18 cellular contexts compared by ENCODE assay signal in genomic region chr3:30549600-30549999, GRCh38. TPM values are rescaled to one million over a fixed set of nuclear protein-coding genes. Genes with fewer than 3 reads are reported as not detected.
DNase-seq lines count a peak whose midpoint lies in the region; ATAC-seq and TF ChIP-seq lines count a peak whose summit lies in the region.
"Had no signal": no experiment of that assay in that cellular context is flagged by ENCODE, and none has a peak within 500 bp of the region (broad histone marks: within the 10 kb centered on the region; RNA-seq: fewer than 3 reads in every experiment).

No MANE protein-coding gene starts in this region.

- peak overlapping the region; percentile 40 for H3K27ac ChIP-seq in mammary epithelial cell (ENCODE audit: insufficient read depth, low read depth, low read length)
- H3K27ac ChIP-seq in mesodermal cell (ENCODE audit: low read depth, low read length, severe bottlenecking) = peak overlapping the region; percentile 46
- H3K27ac ChIP-seq in dorsolateral prefrontal cortex = no peak overlapping the region
- no peak overlapping the region for H3K27ac ChIP-seq in Karpas-422 (ENCODE audit: low read length)

- WGBS in mammary epithelial cell (ENCODE audit: low coverage, missing lambda C conversion rate) = 7% methylated on average over 4 of the region's 4 CpGs
- 48 to 50% methylated on average over 3 of the region's 4 CpGs for WGBS in mesodermal cell (ENCODE audit: insufficient coverage in 2 of 2), 2 experiments

- DNase-seq in mammary epithelial cell (no peak), dorsolateral prefrontal cortex (no peak), Karpas-422 (no peak)
- no peak for DNase-seq in central memory CD4-positive, alpha-beta T cell
- DNase-seq: activated CD4-positive, alpha-beta T cell treated with anti-CD3 and anti-CD28 coated beads for 1 hour; activated naive CD8-positive, alpha-beta T cell treated with anti-CD3 and anti-CD28 coated beads, Interleukin-2, amount 50 U/mL, for 24 hours; AML-193; COR-L47; Kasumi-1; naive thymus-derived CD8-positive, alpha-beta T cell; NCI-H1436 treated with DMSO at 0.1 percent for 48 hours; NCI-H526 treated with DMSO at 0.1 percent for 48 hours; SK-N-SH; T-helper 9 cell had no signal

- no peaks in the 10 kb centered on the region; the same call in 1 of the 2 replicates for H3K9me2 ChIP-seq in Karpas-422 (replicated peaks; ENCODE audit: insufficient read depth, low read length)
- H3K9me2 ChIP-seq: SK-N-SH had no signal

- peak; percentile 48; the same call in 1 of the 2 replicates for TF ChIP-seq EP300 in Ishikawa (IDR thresholded peaks at IDR 0.05; ENCODE audit: borderline replicate concordance)

- H4K20me1 ChIP-seq in mammary epithelial cell (ENCODE audit: insufficient read depth, low read length) = no peaks in the 10 kb centered on the region
- no peaks in the 10 kb centered on the region for H4K20me1 ChIP-seq in Karpas-422 (ENCODE audit: insufficient read depth, low read depth, low read length)

- CTCF ChIA-PET in mammary epithelial cell (lab: Charles Lee; ENCODE audit: low non-redundant PET) = no interaction called here

- H2AFZ ChIP-seq in mammary epithelial cell (ENCODE audit: low read depth, low read length) = peak overlapping the region; percentile 82
- H2AFZ ChIP-seq in Karpas-422 (ENCODE audit: low read length) = no peak overlapping the region

- TF ChIP-seq RAD21 in Ishikawa (IDR thresholded peaks at IDR 0.05; ENCODE audit: low read depth) = no peak

- TF ChIP-seq CTCF in mammary epithelial cell (conservative IDR thresholded peaks at IDR 0.05 in 1 of 2, IDR thresholded peaks at IDR 0.05 in 1 of 2; ENCODE audit: extremely low read depth in 1 of 2, insufficient read depth in 1 of 2, low read depth in 1 of 2, low read length in 2 of 2) (no peak), dorsolateral prefrontal cortex (IDR thresholded peaks at IDR 0.05 in 54 of 56, conservative IDR thresholded peaks at IDR 0.05 in 2 of 56; ENCODE audit: low read depth in 1 of 56, partially characterized antibody in 56 of 56) (no peak)

- H3K27me3 ChIP-seq in mammary epithelial cell (ENCODE audit: insufficient read depth, low read length) (no peaks in the 10 kb centered on the region), dorsolateral prefrontal cortex (no peaks in the 10 kb centered on the region), Karpas-422 (ENCODE audit: low read length) (no peaks in the 10 kb centered on the region)

- no peak overlapping the region for H3K4me3 ChIP-seq in mammary epithelial cell (replicated peaks in 1 of 3; ENCODE audit: insufficient read depth in 1 of 3, low read depth in 2 of 3, low read length in 3 of 3)
- H3K4me3 ChIP-seq in mesodermal cell (ENCODE audit: extremely low read depth, insufficient read depth, low read length, poor library complexity, severe bottlenecking) = no peak overlapping the region
- no peak overlapping the region for H3K4me3 ChIP-seq in dorsolateral prefrontal cortex
- no peak overlapping the region for H3K4me3 ChIP-seq in Karpas-422 (ENCODE audit: low read length)

- no peaks in the 10 kb centered on the region for H3K79me2 ChIP-seq in mammary epithelial cell (ENCODE audit: insufficient read depth, low read length)
- H3K79me2 ChIP-seq in Karpas-422 (ENCODE audit: low read length) = no peaks in the 10 kb centered on the region

- H3K4me1 ChIP-seq in ES-I3 (ENCODE audit: insufficient read depth, low read length) = peaks cover 45% of the 10 kb centered on the region
- peaks cover 48% of the 10 kb centered on the region for H3K4me1 ChIP-seq in mammary epithelial cell (ENCODE audit: insufficient read depth, low read length)
- peaks cover 3% of the 10 kb centered on the region for H3K4me1 ChIP-seq in mesodermal cell (ENCODE audit: control insufficient read depth, insufficient read depth, low read length, poor library complexity, severe bottlenecking)
- no peaks in the 10 kb centered on the region for H3K4me1 ChIP-seq in Karpas-422 (ENCODE audit: low read length)

- dilution Hi-C loops in mammary epithelial cell (cut with HindIII; ENCODE audit: low sequenced_read_pairs) = no loop called here

- no peak for ATAC-seq in GM19395 (IDR thresholded peaks at IDR 0.05; ENCODE audit: unreplicated experiment)
- ATAC-seq: activated naive CD8-positive, alpha-beta T cell treated with anti-CD3 and anti-CD28 coated beads, Interleukin-2, amount 50 U/mL, for 24 hours; naive thymus-derived CD8-positive, alpha-beta T cell had no signal

- no TSS peak for BruUV-seq in mammary epithelial cell (replicated peaks; lab: Mats Ljungman, UMichigan)

- in situ Hi-C loops in mammary epithelial cell (cut with MboI; ENCODE audit: low sequenced_read_pairs in 2 of 2) = no loop called here

- no peaks in the 10 kb centered on the region for H3K36me3 ChIP-seq in ES-I3 (ENCODE audit: insufficient read depth, low read length)
- no peaks in the 10 kb centered on the region for H3K36me3 ChIP-seq in mammary epithelial cell (ENCODE audit: insufficient read depth, low read length)
- H3K36me3 ChIP-seq in mesodermal cell (ENCODE audit: control insufficient read depth, insufficient read depth, low read length) = no peaks in the 10 kb centered on the region
- no peaks in the 10 kb centered on the region for H3K36me3 ChIP-seq in Karpas-422 (ENCODE audit: insufficient read depth, low read length)

- H3K9me3 ChIP-seq in ES-I3 (ENCODE audit: control insufficient read depth, insufficient read depth, low read length) (no peaks in the 10 kb centered on the region), mammary epithelial cell (replicated peaks; ENCODE audit: insufficient read depth, low read length) (peaks cover 6% of the 10 kb centered on the region), mesodermal cell (ENCODE audit: control insufficient read depth, low read length) (no peaks in the 10 kb centered on the region), Karpas-422 (ENCODE audit: low read length) (no peaks in the 10 kb centered on the region)
- H3K9me3 ChIP-seq: SK-N-SH had no signal

- peak overlapping the region; percentile 31 for H3K4me2 ChIP-seq in mammary epithelial cell (ENCODE audit: insufficient read depth, low read depth, low read length)
- no peak overlapping the region for H3K4me2 ChIP-seq in Karpas-422 (ENCODE audit: low read depth, low read length, poor library complexity, severe bottlenecking)
- H3K4me2 ChIP-seq: SK-N-SH had no signal

- intact Hi-C loops in mammary epithelial cell (cut with micrococcal nuclease) = no loop called here
- intact Hi-C loops in dorsolateral prefrontal cortex (cut with DNase I) = no loop called here

- H3K9ac ChIP-seq in ES-I3 (ENCODE audit: low read depth, low read length) = 0 out of 2 replicates have a peak overlapping the region, but pooled peaks have one; percentile 30
- H3K9ac ChIP-seq in mammary epithelial cell (ENCODE audit: insufficient read depth, low read length) = no peak overlapping the region
- no peak overlapping the region for H3K9ac ChIP-seq in Karpas-422 (ENCODE audit: low read length)
- H3K9ac ChIP-seq: SK-N-SH had no signal

TF ChIP-seq in Ishikawa, 13 proteins besides CTCF, POLR2A, EP300 and RAD21 (continues in another document):
- TF ChIP-seq NFIC (IDR thresholded peaks at IDR 0.05) (no peak), MAX (IDR thresholded peaks at IDR 0.05) (no peak), TCF12 (IDR thresholded peaks at IDR 0.05; ENCODE audit: low read depth) (no peak), EGR1 (IDR thresholded peaks at IDR 0.05) (no peak), REST (IDR thresholded peaks at IDR 0.05; ENCODE audit: low read depth) (no peak), CEBPB (IDR thresholded peaks at IDR 0.05) (no peak), FOXM1 (IDR thresholded peaks at IDR 0.05; ENCODE audit: borderline replicate concordance, low read depth) (no peak), USF1 (IDR thresholded peaks at IDR 0.05) (no peak), ZBTB7A (IDR thresholded peaks at IDR 0.05; ENCODE audit: low read depth) (no peak), CREB1 (IDR thresholded peaks at IDR 0.05; ENCODE audit: low read depth) (no peak), TEAD4 (IDR thresholded peaks at IDR 0.05) (no peak)

RNA-seq across cellular contexts. Expression of gene TGFBR2, which starts 56.8 kb away (rescaled TPM):
- total RNA-seq in mammary epithelial cell = 100 to 1,000 TPM; 149 to 179 TPM
- 289 TPM for polyA plus RNA-seq in mammary epithelial cell
- 320 TPM for polyA minus RNA-seq in mammary epithelial cell
- 19.4 TPM for polyA plus RNA-seq in mesodermal cell (2013, experiment 1 of 2)
- polyA plus RNA-seq in mesodermal cell (2013, experiment 2 of 2) = 18.8 TPM
- 10 to 100 TPM in 113 of 120 experiments, 1 to 10 TPM in 7; 6.9 to 41.8 (median 15.9) TPM for total RNA-seq in dorsolateral prefrontal cortex
- not detected in 2 replicates for total RNA-seq in Karpas-422 (2014; rRNA removed; shearing (Covaris generic); ENCODE audit: low replicate concordance)

Comparison
In these comparisons a context has a peak if more than half of its experiments do, and no peak if none do; other contexts are left out.
1. H3K27ac ChIP-seq: peak in mammary epithelial cell (single experiment) and mesodermal cell (single experiment); none in dorsolateral prefrontal cortex (0 of 59) and Karpas-422 (single experiment).